10 cellular contexts compared by ENCODE assay signal in the genomic region with DNA sequence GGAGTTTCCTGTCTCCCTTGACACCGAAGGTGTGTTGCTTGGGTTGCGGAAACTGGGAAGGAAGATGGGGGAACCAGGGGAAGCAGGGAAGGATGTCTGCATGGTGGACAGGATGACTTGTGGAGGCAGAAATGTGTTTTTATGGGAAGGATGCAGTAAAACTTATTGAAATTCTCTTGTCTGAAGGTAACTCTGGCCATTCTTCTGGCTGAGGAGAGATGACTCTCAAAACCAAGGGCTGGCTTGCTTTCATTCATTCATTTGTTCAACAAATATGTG. TPM values are rescaled to one million over a fixed set of nuclear protein-coding genes. Genes with fewer than 3 reads are reported as not detected.
DNase-seq lines count a peak whose midpoint lies in the region; ATAC-seq, FAIRE-seq and TF ChIP-seq lines count a peak whose summit lies in the region.
"Had no signal": no experiment of that assay in that cellular context is flagged by ENCODE, and none has a peak within 500 bp of the region (broad histone marks: within the 10 kb centered on the region; RNA-seq: fewer than 3 reads in every experiment).

No MANE protein-coding gene starts in this region.

- no peaks in the 10 kb centered on the region for H3K9me1 ChIP-seq in endothelial cell of umbilical vein (replicated peaks; ENCODE audit: control insufficient read depth, extremely low read depth, insufficient read depth, low read length)

- intact Hi-C loops in endothelial cell of umbilical vein (cut with micrococcal nuclease) = loop anchor here (1.0 kb wide), 1 partner anchor 8 kb away; no protein-coding TSS in a partner anchor
- intact Hi-C loops in natural killer cell (cut with micrococcal nuclease) = no loop called here
- intact Hi-C loops in posterior cingulate gyrus (cut with DNase I) = no loop called here
- intact Hi-C loops in pancreas (cut with DNase I) = no loop called here

- peak overlapping the region; percentile 58 for H3K4me2 ChIP-seq in endothelial cell of umbilical vein (ENCODE audit: insufficient read depth, low read length)

- H3K9ac ChIP-seq in HUES64 (ENCODE audit: low read depth, low read length) (no peak overlapping the region; the same call in 1 of the 2 replicates), endothelial cell of umbilical vein (replicated peaks; ENCODE audit: extremely low read depth, insufficient read depth, low read length) (no peak overlapping the region)

- H3K36me3 ChIP-seq in HUES64 (ENCODE audit: insufficient read depth, low read length) = no peaks in the 10 kb centered on the region
- no peaks in the 10 kb centered on the region for H3K36me3 ChIP-seq in endothelial cell of umbilical vein (ENCODE audit: control insufficient read depth in 2 of 2, extremely low read depth in 1 of 2, insufficient read depth in 2 of 2, low read length in 2 of 2)
- H3K36me3 ChIP-seq in pancreas = no peaks in the 10 kb centered on the region

- TF ChIP-seq CTCF in AG04450 (IDR thresholded peaks at IDR 0.05; ENCODE audit: low read depth, low read length) = no peak
- TF ChIP-seq CTCF in endothelial cell of umbilical vein (IDR thresholded peaks at IDR 0.05; ENCODE audit: extremely low read depth in 1 of 2, insufficient read depth in 1 of 2, low read depth in 1 of 2, low read length in 2 of 2) = no peak
- TF ChIP-seq CTCF in natural killer cell (IDR thresholded peaks at IDR 0.05) = no peak
- TF ChIP-seq CTCF in pancreas (IDR thresholded peaks at IDR 0.05) = no peak

- peaks cover 23 to 26% of the 10 kb centered on the region in 2 donors for H3K27me3 Mint-ChIP-seq in natural killer cell (ENCODE audit: low read depth in 2 of 2)

- H3K27me3 ChIP-seq in AG04450 (ENCODE audit: control insufficient read depth, insufficient read depth, low read length) (no peaks in the 10 kb centered on the region), HUES64 (ENCODE audit: insufficient read depth, low read length) (peaks cover 24% of the 10 kb centered on the region), endothelial cell of umbilical vein (ENCODE audit: control insufficient read depth in 2 of 2, insufficient read depth in 2 of 2, low read length in 2 of 2) (no peaks in the 10 kb centered on the region), pancreas (no peaks in the 10 kb centered on the region)

- ATAC-seq in natural killer cell = no peak
- ATAC-seq in GM19467 (IDR thresholded peaks at IDR 0.05; ENCODE audit: unreplicated experiment) = no peak
- ATAC-seq in pancreas = no peak

- POLR2A ChIA-PET in AG04450 (lab: Yijun Ruan, JAX) = no interaction called here
- POLR2A ChIA-PET in endothelial cell of umbilical vein (lab: Charles Lee) = interaction anchor here (1.3 to 2.2 kb wide), 3 partner anchors 12 to 42 kb away, joined by 3 to 8 read pairs (median 3); no protein-coding TSS in a partner anchor

- H3K9me3 Mint-ChIP-seq in natural killer cell = no peaks in the 10 kb centered on the region

- FAIRE-seq in endothelial cell of umbilical vein (lab: Jason Lieb, UNC) (no peak), pancreas (lab: Jason Lieb, UNC) (no peak)

- DNase-seq in AG04450 (ENCODE audit: low read depth, low spot score) (no peak), endothelial cell of umbilical vein (ENCODE audit: low read depth, low spot score) (peak; percentile 72), natural killer cell (no peak), posterior cingulate gyrus (no peak), Kasumi-1 (lab: John Stamatoyannopoulos, UW) (no peak), pancreas (no peak)
- DNase-seq: activated CD4-positive, alpha-beta T cell treated with anti-CD3 and anti-CD28 coated beads for 1 hour; NCI-H524 treated with DMSO at 0.1 percent for 48 hours had no signal

- peaks cover 27% of the 10 kb centered on the region; the same call in 1 of the 2 replicates for H3K4me1 ChIP-seq in HUES64 (ENCODE audit: insufficient read depth, low read length)
- peaks cover 24% of the 10 kb centered on the region for H3K4me1 ChIP-seq in endothelial cell of umbilical vein (ENCODE audit: control insufficient read depth, extremely low read depth, insufficient read depth, low read length)
- peaks cover 4 to 19% (median 17%) of the 10 kb centered on the region in 3 donors for H3K4me1 ChIP-seq in pancreas

- CTCF ChIA-PET in AG04450 (lab: Charles Lee) (interaction anchor here (0.6 to 3.1 kb wide), 5 partner anchors 40 to 178 kb away, joined by 3 to 26 read pairs (median 3); no protein-coding TSS in a partner anchor), endothelial cell of umbilical vein (lab: Charles Lee) (interaction anchor here (1.8 to 3.5 kb wide), 8 partner anchors 12 to 72 kb away, joined by 4 to 37 read pairs (median 9); a partner anchor contains a TSS)

- H3K4me3 Mint-ChIP-seq in natural killer cell = peak overlapping the region; percentile 66

- no peaks in the 10 kb centered on the region for H4K20me1 ChIP-seq in endothelial cell of umbilical vein (replicated peaks; ENCODE audit: control insufficient read depth, extremely low read depth, insufficient read depth, low read length)

- WGBS in HUES64 = 72% methylated on average over 2 of the region's 2 CpGs
- WGBS in pancreas, 2 donors = 82 to 93% methylated on average over 2 of the region's 2 CpGs

- no TSS peak for BruUV-seq in endothelial cell of umbilical vein (replicated peaks; lab: Mats Ljungman, UMichigan)

- H3K4me1 Mint-ChIP-seq in natural killer cell = peaks cover 24 to 27% of the 10 kb centered on the region in 2 donors

- no peak overlapping the region for H3K27ac Mint-ChIP-seq in natural killer cell

- H3K79me2 ChIP-seq in endothelial cell of umbilical vein (ENCODE audit: control insufficient read depth, insufficient read depth, low read length) = peaks cover 56% of the 10 kb centered on the region

- H3K27ac ChIP-seq in AG04450 (ENCODE audit: low read depth, low read length) (peak overlapping the region; percentile 54), HUES64 (ENCODE audit: low read depth, low read length) (no peak overlapping the region), endothelial cell of umbilical vein (ENCODE audit: insufficient read depth, low read depth, low read length) (no peak overlapping the region), pancreas (peak overlapping the region in 2 of 4 donors; percentile 84 to 88)

- H3K36me3 Mint-ChIP-seq in natural killer cell = no peaks in the 10 kb centered on the region

- H3K4me3 ChIP-seq in AG04450 (ENCODE audit: low read depth, low read length) = peak overlapping the region; percentile 78
- H3K4me3 ChIP-seq in HUES64 (ENCODE audit: low read length) = peak overlapping the region; percentile 77
- H3K4me3 ChIP-seq in endothelial cell of umbilical vein (replicated peaks in 1 of 3; ENCODE audit: insufficient read depth in 1 of 3, low read depth in 1 of 3, low read length in 3 of 3) = peak overlapping the region in 2 of 3 experiments; percentile 64 to 93
- peak overlapping the region in 1 of 4 donors; percentile 97 for H3K4me3 ChIP-seq in pancreas

- H2AFZ ChIP-seq in endothelial cell of umbilical vein (ENCODE audit: low read depth, low read length) = no peak overlapping the region

- dilution Hi-C loops in endothelial cell of umbilical vein (cut with MboI; ENCODE audit: extremely low pct_ligation_motif_present, low sequenced_read_pairs) = no loop called here

- H3K9me3 ChIP-seq in AG04450 (ENCODE audit: control insufficient read depth, insufficient read depth, low read length) = no peaks in the 10 kb centered on the region; the same call in 1 of the 2 replicates
- H3K9me3 ChIP-seq in HUES64 (ENCODE audit: insufficient read depth, low read depth, low read length) = no peaks in the 10 kb centered on the region
- no peaks in the 10 kb centered on the region for H3K9me3 ChIP-seq in endothelial cell of umbilical vein (replicated peaks; ENCODE audit: control insufficient read depth, insufficient read depth, low read length)
- H3K9me3 ChIP-seq in pancreas = no peaks in the 10 kb centered on the region

- TF ChIP-seq POLR2A in endothelial cell of umbilical vein (IDR thresholded peaks at IDR 0.05; ENCODE audit: low read depth, low read length) = no peak

RNA-seq across cellular contexts. Expression of a gene that starts 1.5 kb away (rescaled TPM):
- 15.5 and 20.3 TPM in 2 replicates for polyA plus RNA-seq in AG04450 (2011; rRNA removed)
- 7.9 and 9.6 TPM in 2 replicates for polyA minus RNA-seq in AG04450 (2011; rRNA and poly(A)+ RNA removed)
- 16.2 TPM for polyA plus RNA-seq in HUES64 (2013, experiment 1 of 2)
- 15.5 TPM for polyA plus RNA-seq in HUES64 (2013, experiment 2 of 2)
- 42.6 and 44.1 TPM in 2 replicates for total RNA-seq in endothelial cell of umbilical vein
- polyA plus RNA-seq in endothelial cell of umbilical vein = 63.7 and 89.3 TPM in 2 replicates
- polyA plus RNA-seq in endothelial cell of umbilical vein (2011; cell fraction: cytosol; rRNA removed) = 49.2 and 66.4 TPM in 2 replicates
- 18.1 and 22.7 TPM in 2 replicates for polyA plus RNA-seq in endothelial cell of umbilical vein (2011; cell fraction: nucleus; rRNA removed)
- polyA plus RNA-seq in endothelial cell of umbilical vein (2012) = 24.5 and 41.0 TPM in 2 replicates
- polyA minus RNA-seq in endothelial cell of umbilical vein = 14.8 and 20.9 TPM in 2 replicates
- polyA minus RNA-seq in endothelial cell of umbilical vein (2011; cell fraction: cytosol; rRNA and poly(A)+ RNA removed) = 3.6 TPM
- 5.1 and 10.4 TPM in 2 replicates for polyA minus RNA-seq in endothelial cell of umbilical vein (2011; cell fraction: nucleus; rRNA and poly(A)+ RNA removed)
- total RNA-seq in natural killer cell = 1 to 10 TPM in 1 of 3 donors, under 1 TPM in 2; 0.70 to 1.1 (median 0.75) TPM
- total RNA-seq in pancreas = 1 to 10 TPM; 3.9 to 6.8 (median 4.5) TPM
- 1 to 10 TPM; 6.8 to 9.0 TPM for polyA plus RNA-seq in pancreas

RNA-seq across cellular contexts. Expression of a gene that starts 2.0 kb away (rescaled TPM):
- polyA plus RNA-seq in AG04450 (2011; rRNA removed) (71.5 and 80.2 TPM in 2 replicates), endothelial cell of umbilical vein (123 and 135 TPM in 2 replicates), pancreas (10 to 100 TPM; 40.2 to 65.7 TPM)
- 144 and 158 TPM in 2 replicates for polyA minus RNA-seq in AG04450 (2011; rRNA and poly(A)+ RNA removed)
- polyA plus RNA-seq in HUES64 (2013, experiment 1 of 2) = 81.8 TPM
- polyA plus RNA-seq in HUES64 (2013, experiment 2 of 2) = 92.4 TPM
- total RNA-seq in endothelial cell of umbilical vein (80.9 and 95.2 TPM in 2 replicates), natural killer cell (10 to 100 TPM; 53.8 to 68.4 (median 61.7) TPM), pancreas (10 to 100 TPM; 18.0 to 33.3 (median 22.3) TPM)
- polyA plus RNA-seq in endothelial cell of umbilical vein (2011; cell fraction: cytosol; rRNA removed) = 77.1 and 82.2 TPM in 2 replicates
- 284 and 338 TPM in 2 replicates for polyA plus RNA-seq in endothelial cell of umbilical vein (2011; cell fraction: nucleus; rRNA removed)
- polyA plus RNA-seq in endothelial cell of umbilical vein (2012) = 68.3 and 74.8 TPM in 2 replicates
- 155 and 161 TPM in 2 replicates for polyA minus RNA-seq in endothelial cell of umbilical vein
- polyA minus RNA-seq in endothelial cell of umbilical vein (2011; cell fraction: cytosol; rRNA and poly(A)+ RNA removed) = 55.2 TPM
- polyA minus RNA-seq in endothelial cell of umbilical vein (2011; cell fraction: nucleus; rRNA and poly(A)+ RNA removed) = 90.5 and 121 TPM in 2 replicates

RNA-seq across cellular contexts. Expression of a gene that starts 54.3 kb away (rescaled TPM):
- polyA plus RNA-seq in AG04450 (2011; rRNA removed) (64.5 and 69.6 TPM in 2 replicates), endothelial cell of umbilical vein (125 and 141 TPM in 2 replicates), pancreas (10 to 100 TPM; 17.6 to 18.8 TPM)
- polyA minus RNA-seq in AG04450 (2011; rRNA and poly(A)+ RNA removed) = 80.7 and 95.1 TPM in 2 replicates
- 50.6 TPM for polyA plus RNA-seq in HUES64 (2013, experiment 1 of 2)
- polyA plus RNA-seq in HUES64 (2013, experiment 2 of 2) = 43.2 TPM
- total RNA-seq in endothelial cell of umbilical vein (52.0 and 53.2 TPM in 2 replicates), natural killer cell (10 to 100 TPM; 11.3 to 18.7 (median 12.7) TPM), pancreas (10 to 100 TPM; 11.4 to 22.7 (median 15.1) TPM)
- polyA plus RNA-seq in endothelial cell of umbilical vein (2011; cell fraction: cytosol; rRNA removed) = 68.6 and 70.6 TPM in 2 replicates
- polyA plus RNA-seq in endothelial cell of umbilical vein (2011; cell fraction: nucleus; rRNA removed) = 68.5 and 71.9 TPM in 2 replicates
- polyA plus RNA-seq in endothelial cell of umbilical vein (2012) = 45.3 and 45.4 TPM in 2 replicates
- polyA minus RNA-seq in endothelial cell of umbilical vein = 120 and 142 TPM in 2 replicates
- 52.4 TPM for polyA minus RNA-seq in endothelial cell of umbilical vein (2011; cell fraction: cytosol; rRNA and poly(A)+ RNA removed)
- 34.2 and 41.0 TPM in 2 replicates for polyA minus RNA-seq in endothelial cell of umbilical vein (2011; cell fraction: nucleus; rRNA and poly(A)+ RNA removed)

RNA-seq across cellular contexts. Expression of a gene that starts 54.4 kb away (rescaled TPM):
- polyA plus RNA-seq in AG04450 (2011; rRNA removed) (47.6 and 50.8 TPM in 2 replicates), endothelial cell of umbilical vein (47.6 and 52.9 TPM in 2 replicates), pancreas (10 to 100 TPM; 24.1 to 27.6 TPM)
- 26.3 and 37.8 TPM in 2 replicates for polyA minus RNA-seq in AG04450 (2011; rRNA and poly(A)+ RNA removed)
- polyA plus RNA-seq in HUES64 (2013, experiment 1 of 2) = 56.7 TPM
- polyA plus RNA-seq in HUES64 (2013, experiment 2 of 2) = 57.9 TPM
- total RNA-seq in endothelial cell of umbilical vein (43.6 and 50.7 TPM in 2 replicates), natural killer cell (10 to 100 TPM; 36.9 to 44.4 (median 37.6) TPM), pancreas (10 to 100 TPM; 13.0 to 19.4 (median 17.9) TPM)
- 65.1 and 71.5 TPM in 2 replicates for polyA plus RNA-seq in endothelial cell of umbilical vein (2011; cell fraction: cytosol; rRNA removed)
- 32.8 and 36.5 TPM in 2 replicates for polyA plus RNA-seq in endothelial cell of umbilical vein (2011; cell fraction: nucleus; rRNA removed)
- 53.4 and 74.3 TPM in 2 replicates for polyA plus RNA-seq in endothelial cell of umbilical vein (2012)
- 22.0 and 29.5 TPM in 2 replicates for polyA minus RNA-seq in endothelial cell of umbilical vein
- polyA minus RNA-seq in endothelial cell of umbilical vein (2011; cell fraction: cytosol; rRNA and poly(A)+ RNA removed) = 34.4 TPM
- 11.1 and 17.5 TPM in 2 replicates for polyA minus RNA-seq in endothelial cell of umbilical vein (2011; cell fraction: nucleus; rRNA and poly(A)+ RNA removed)
